ENCODE assay signal across 2 cellular contexts in genomic region chr21:15064576-15065380, GRCh38.
TF ChIP-seq lines count a peak whose summit lies in the region.

A gene with protein sequence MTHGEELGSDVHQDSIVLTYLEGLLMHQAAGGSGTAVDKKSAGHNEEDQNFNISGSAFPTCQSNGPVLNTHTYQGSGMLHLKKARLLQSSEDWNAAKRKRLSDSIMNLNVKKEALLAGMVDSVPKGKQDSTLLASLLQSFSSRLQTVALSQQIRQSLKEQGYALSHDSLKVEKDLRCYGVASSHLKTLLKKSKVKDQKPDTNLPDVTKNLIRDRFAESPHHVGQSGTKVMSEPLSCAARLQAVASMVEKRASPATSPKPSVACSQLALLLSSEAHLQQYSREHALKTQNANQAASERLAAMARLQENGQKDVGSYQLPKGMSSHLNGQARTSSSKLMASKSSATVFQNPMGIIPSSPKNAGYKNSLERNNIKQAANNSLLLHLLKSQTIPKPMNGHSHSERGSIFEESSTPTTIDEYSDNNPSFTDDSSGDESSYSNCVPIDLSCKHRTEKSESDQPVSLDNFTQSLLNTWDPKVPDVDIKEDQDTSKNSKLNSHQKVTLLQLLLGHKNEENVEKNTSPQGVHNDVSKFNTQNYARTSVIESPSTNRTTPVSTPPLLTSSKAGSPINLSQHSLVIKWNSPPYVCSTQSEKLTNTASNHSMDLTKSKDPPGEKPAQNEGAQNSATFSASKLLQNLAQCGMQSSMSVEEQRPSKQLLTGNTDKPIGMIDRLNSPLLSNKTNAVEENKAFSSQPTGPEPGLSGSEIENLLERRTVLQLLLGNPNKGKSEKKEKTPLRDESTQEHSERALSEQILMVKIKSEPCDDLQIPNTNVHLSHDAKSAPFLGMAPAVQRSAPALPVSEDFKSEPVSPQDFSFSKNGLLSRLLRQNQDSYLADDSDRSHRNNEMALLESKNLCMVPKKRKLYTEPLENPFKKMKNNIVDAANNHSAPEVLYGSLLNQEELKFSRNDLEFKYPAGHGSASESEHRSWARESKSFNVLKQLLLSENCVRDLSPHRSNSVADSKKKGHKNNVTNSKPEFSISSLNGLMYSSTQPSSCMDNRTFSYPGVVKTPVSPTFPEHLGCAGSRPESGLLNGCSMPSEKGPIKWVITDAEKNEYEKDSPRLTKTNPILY (N-terminal part only) (minus strand): TSS chr21:15065000. CDS start chr21:14968192, 96,808 bp downstream.

TF ChIP-seq in HEK293T, 16 proteins besides CTCF, POLR2A, EP300 and RAD21 (continued from another document):
- TF ChIP-seq BHLHE40 (IDR thresholded peaks at IDR 0.05; ENCODE audit: borderline replicate concordance) (no peak), ELF4 (IDR thresholded peaks at IDR 0.05) (no peak; the same call in 1 of the 2 replicates), CTBP1 (IDR thresholded peaks at IDR 0.05; ENCODE audit: borderline replicate concordance) (no peak)

TF ChIP-seq in K562, 482 proteins besides CTCF, POLR2A, EP300 and RAD21 (continued from another document and continues in another):
- TF ChIP-seq ETS1 (conservative IDR thresholded peaks at IDR 0.05; ENCODE audit: control insufficient read depth, low read depth, low read length) (peak; percentile 28; the same call in 1 of the 2 replicates), BCOR (IDR thresholded peaks at IDR 0.05) (0 out of 2 replicates have a peak, but pooled peaks have one; percentile 16), E2F6 (IDR thresholded peaks at IDR 0.05; ENCODE audit: borderline replicate concordance in 1 of 2, extremely low read depth in 1 of 2, insufficient read depth in 1 of 2, insufficient read length in 1 of 2, low read depth in 1 of 2, low read length in 1 of 2, poor library complexity in 1 of 2, severe bottlenecking in 1 of 2) (peak in 1 of 2 experiments; percentile 49), ZNF668 (CRISPR knock-in tag; IDR thresholded peaks at IDR 0.05) (no peak), RBFOX2 (IDR thresholded peaks at IDR 0.05; ENCODE audit: low read depth, low read length) (peak; percentile 85), SRSF3 (IDR thresholded peaks at IDR 0.05; ENCODE audit: insufficient read depth, low read length) (no peak), ZBTB7A (IDR thresholded peaks at IDR 0.05; ENCODE audit: borderline replicate concordance, control insufficient read depth, low read depth, low read length) (peak; percentile 21; the same call in 1 of the 2 replicates), ARID4B (CRISPR knock-in tag; IDR thresholded peaks at IDR 0.05) (0 out of 2 replicates have a peak, but pooled peaks have one; percentile 19)
- TF ChIP-seq, protein P1, sequence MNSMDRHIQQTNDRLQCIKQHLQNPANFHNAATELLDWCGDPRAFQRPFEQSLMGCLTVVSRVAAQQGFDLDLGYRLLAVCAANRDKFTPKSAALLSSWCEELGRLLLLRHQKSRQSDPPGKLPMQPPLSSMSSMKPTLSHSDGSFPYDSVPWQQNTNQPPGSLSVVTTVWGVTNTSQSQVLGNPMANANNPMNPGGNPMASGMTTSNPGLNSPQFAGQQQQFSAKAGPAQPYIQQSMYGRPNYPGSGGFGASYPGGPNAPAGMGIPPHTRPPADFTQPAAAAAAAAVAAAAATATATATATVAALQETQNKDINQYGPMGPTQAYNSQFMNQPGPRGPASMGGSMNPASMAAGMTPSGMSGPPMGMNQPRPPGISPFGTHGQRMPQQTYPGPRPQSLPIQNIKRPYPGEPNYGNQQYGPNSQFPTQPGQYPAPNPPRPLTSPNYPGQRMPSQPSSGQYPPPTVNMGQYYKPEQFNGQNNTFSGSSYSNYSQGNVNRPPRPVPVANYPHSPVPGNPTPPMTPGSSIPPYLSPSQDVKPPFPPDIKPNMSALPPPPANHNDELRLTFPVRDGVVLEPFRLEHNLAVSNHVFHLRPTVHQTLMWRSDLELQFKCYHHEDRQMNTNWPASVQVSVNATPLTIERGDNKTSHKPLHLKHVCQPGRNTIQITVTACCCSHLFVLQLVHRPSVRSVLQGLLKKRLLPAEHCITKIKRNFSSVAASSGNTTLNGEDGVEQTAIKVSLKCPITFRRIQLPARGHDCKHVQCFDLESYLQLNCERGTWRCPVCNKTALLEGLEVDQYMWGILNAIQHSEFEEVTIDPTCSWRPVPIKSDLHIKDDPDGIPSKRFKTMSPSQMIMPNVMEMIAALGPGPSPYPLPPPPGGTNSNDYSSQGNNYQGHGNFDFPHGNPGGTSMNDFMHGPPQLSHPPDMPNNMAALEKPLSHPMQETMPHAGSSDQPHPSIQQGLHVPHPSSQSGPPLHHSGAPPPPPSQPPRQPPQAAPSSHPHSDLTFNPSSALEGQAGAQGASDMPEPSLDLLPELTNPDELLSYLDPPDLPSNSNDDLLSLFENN (IDR thresholded peaks at IDR 0.05; ENCODE audit: low read depth in 2 of 2, low read length in 2 of 2), result peak in 1 of 2 experiments; percentile 84; a peak in 3 of 4 replicates
- TF ChIP-seq, protein P2, sequence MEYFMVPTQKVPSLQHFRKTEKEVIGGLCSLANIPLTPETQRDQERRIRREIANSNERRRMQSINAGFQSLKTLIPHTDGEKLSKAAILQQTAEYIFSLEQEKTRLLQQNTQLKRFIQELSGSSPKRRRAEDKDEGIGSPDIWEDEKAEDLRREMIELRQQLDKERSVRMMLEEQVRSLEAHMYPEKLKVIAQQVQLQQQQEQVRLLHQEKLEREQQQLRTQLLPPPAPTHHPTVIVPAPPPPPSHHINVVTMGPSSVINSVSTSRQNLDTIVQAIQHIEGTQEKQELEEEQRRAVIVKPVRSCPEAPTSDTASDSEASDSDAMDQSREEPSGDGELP (CRISPR knock-in tag; IDR thresholded peaks at IDR 0.05; ENCODE audit: borderline replicate concordance), result peak; percentile 57
- TF ChIP-seq, protein P3, sequence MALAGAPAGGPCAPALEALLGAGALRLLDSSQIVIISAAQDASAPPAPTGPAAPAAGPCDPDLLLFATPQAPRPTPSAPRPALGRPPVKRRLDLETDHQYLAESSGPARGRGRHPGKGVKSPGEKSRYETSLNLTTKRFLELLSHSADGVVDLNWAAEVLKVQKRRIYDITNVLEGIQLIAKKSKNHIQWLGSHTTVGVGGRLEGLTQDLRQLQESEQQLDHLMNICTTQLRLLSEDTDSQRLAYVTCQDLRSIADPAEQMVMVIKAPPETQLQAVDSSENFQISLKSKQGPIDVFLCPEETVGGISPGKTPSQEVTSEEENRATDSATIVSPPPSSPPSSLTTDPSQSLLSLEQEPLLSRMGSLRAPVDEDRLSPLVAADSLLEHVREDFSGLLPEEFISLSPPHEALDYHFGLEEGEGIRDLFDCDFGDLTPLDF (CRISPR knock-in tag; IDR thresholded peaks at IDR 0.05), result no peak
- TF ChIP-seq, protein P4, sequence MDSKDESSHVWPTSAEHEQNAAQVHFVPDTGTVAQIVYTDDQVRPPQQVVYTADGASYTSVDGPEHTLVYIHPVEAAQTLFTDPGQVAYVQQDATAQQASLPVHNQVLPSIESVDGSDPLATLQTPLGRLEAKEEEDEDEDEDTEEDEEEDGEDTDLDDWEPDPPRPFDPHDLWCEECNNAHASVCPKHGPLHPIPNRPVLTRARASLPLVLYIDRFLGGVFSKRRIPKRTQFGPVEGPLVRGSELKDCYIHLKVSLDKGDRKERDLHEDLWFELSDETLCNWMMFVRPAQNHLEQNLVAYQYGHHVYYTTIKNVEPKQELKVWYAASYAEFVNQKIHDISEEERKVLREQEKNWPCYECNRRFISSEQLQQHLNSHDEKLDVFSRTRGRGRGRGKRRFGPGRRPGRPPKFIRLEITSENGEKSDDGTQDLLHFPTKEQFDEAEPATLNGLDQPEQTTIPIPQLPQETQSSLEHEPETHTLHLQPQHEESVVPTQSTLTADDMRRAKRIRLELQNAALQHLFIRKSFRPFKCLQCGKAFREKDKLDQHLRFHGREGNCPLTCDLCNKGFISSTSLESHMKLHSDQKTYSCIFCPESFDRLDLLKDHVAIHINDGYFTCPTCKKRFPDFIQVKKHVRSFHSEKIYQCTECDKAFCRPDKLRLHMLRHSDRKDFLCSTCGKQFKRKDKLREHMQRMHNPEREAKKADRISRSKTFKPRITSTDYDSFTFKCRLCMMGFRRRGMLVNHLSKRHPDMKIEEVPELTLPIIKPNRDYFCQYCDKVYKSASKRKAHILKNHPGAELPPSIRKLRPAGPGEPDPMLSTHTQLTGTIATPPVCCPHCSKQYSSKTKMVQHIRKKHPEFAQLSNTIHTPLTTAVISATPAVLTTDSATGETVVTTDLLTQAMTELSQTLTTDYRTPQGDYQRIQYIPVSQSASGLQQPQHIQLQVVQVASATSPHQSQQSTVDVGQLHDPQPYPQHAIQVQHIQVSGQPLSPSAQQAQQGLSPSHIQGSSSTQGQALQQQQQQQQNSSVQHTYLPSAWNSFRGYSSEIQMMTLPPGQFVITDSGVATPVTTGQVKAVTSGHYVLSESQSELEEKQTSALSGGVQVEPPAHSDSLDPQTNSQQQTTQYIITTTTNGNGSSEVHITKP (IDR thresholded peaks at IDR 0.05; ENCODE audit: partially characterized antibody), result peak; percentile 89
